8 cellular contexts compared by ENCODE assay signal in genomic region chr15:48966595-48967301, GRCh38. TPM values are rescaled to one million over a fixed set of nuclear protein-coding genes. Genes with fewer than 3 reads are reported as not detected.
DNase-seq lines count a peak whose midpoint lies in the region; ATAC-seq and TF ChIP-seq lines count a peak whose summit lies in the region.

No MANE protein-coding gene starts in this region.

- H3K9me3 ChIP-seq in body of pancreas (no peaks in the 10 kb centered on the region), hepatocyte (ENCODE audit: low read depth) (no peaks in the 10 kb centered on the region)

- no peak overlapping the region for H3K27ac ChIP-seq in body of pancreas
- H3K27ac ChIP-seq in hepatocyte: no peak overlapping the region

- H2AFZ ChIP-seq in hepatocyte: no peak overlapping the region

- WGBS in body of pancreas, 2 donors: 62 to 64% methylated on average over 2 of the region's 2 CpGs
- 85% methylated on average over 2 of the region's 2 CpGs for WGBS in hepatocyte (ENCODE audit: low lambda C conversion rate, missing lambda C conversion rate)

- intact Hi-C loops in body of pancreas (cut with DNase I): no loop called here

- no peak for TF ChIP-seq POLR2A in body of pancreas (IDR thresholded peaks at IDR 0.05)

- ATAC-seq in GM21619 (IDR thresholded peaks at IDR 0.05; ENCODE audit: unreplicated experiment) (peak; percentile 74), body of pancreas (no peak)

- DNase-seq in GM13977 (ENCODE audit: low spot score) (peak; percentile 64), astrocyte of the spinal cord (ENCODE audit: low read depth, low spot score) (peak; percentile 81), SK-N-DZ (ENCODE audit: low spot score) (no peak), body of pancreas (no peak), T-helper 9 cell (no peak), hepatocyte (ENCODE audit: low spot score) (no peak)
- peak; percentile 94 for DNase-seq in Jurkat, Clone E6-1 (ENCODE audit: low read depth, low spot score)

- in situ Hi-C loops in GM13977 (cut with MboI; ENCODE audit: low pct_unique_long_range_greater_than_20kb, low sequenced_read_pairs, unreplicated experiment): no loop called here
- in situ Hi-C loops in astrocyte of the spinal cord (cut with HindIII; ENCODE audit: low sequenced_read_pairs): no loop called here

- H3K36me3 ChIP-seq in body of pancreas (replicated peaks in 1 of 2; ENCODE audit: insufficient read depth in 1 of 2, low read depth in 2 of 2) (no peaks in the 10 kb centered on the region), hepatocyte (replicated peaks; ENCODE audit: insufficient read depth, low read depth) (no peaks in the 10 kb centered on the region)

- no peaks in the 10 kb centered on the region for H4K20me1 ChIP-seq in hepatocyte (ENCODE audit: insufficient read depth, poor library complexity, severe bottlenecking)

- H3K4me1 ChIP-seq in body of pancreas (peaks cover 19% of the 10 kb centered on the region), hepatocyte (ENCODE audit: insufficient read depth) (no peaks in the 10 kb centered on the region)

- no peaks in the 10 kb centered on the region for H3K79me2 ChIP-seq in hepatocyte

- H3K4me2 ChIP-seq in hepatocyte: no peak overlapping the region

- TF ChIP-seq CTCF in GM13977 (IDR thresholded peaks at IDR 0.05; ENCODE audit: extremely low read depth, insufficient read depth, missing control alignments) (no peak), astrocyte of the spinal cord (IDR thresholded peaks at IDR 0.05; ENCODE audit: low read depth, low read length) (no peak), body of pancreas (IDR thresholded peaks at IDR 0.05) (no peak), hepatocyte (IDR thresholded peaks at IDR 0.05; ENCODE audit: poor library complexity) (no peak)

- H3K4me3 ChIP-seq in Jurkat, Clone E6-1 (ENCODE audit: low read length): no peak overlapping the region; the same call in 1 of the 2 replicates
- no peak overlapping the region for H3K4me3 ChIP-seq in astrocyte of the spinal cord (ENCODE audit: low read depth, low read length)
- no peak overlapping the region for H3K4me3 ChIP-seq in body of pancreas
- no peak overlapping the region for H3K4me3 ChIP-seq in hepatocyte

- peaks cover 0 to 19% of the 10 kb centered on the region in 2 donors for H3K27me3 ChIP-seq in body of pancreas
- H3K27me3 ChIP-seq in hepatocyte: peaks cover 8% of the 10 kb centered on the region

- H3K9me2 ChIP-seq in hepatocyte (replicated peaks; ENCODE audit: insufficient read depth): no peaks in the 10 kb centered on the region

RNA-seq across cellular contexts. Expression of gene SHC4, which starts 3.0 kb away (rescaled TPM):
- polyA plus RNA-seq in Jurkat, Clone E6-1 (2012; ENCODE audit: insufficient read depth, insufficient read length): 1.0 TPM
- 0.80 and 0.81 TPM in 2 replicates for polyA plus RNA-seq in SK-N-DZ (2014; cell fraction: cytosol; rRNA removed)
- 0.99 and 1.8 TPM in 2 replicates for polyA plus RNA-seq in SK-N-DZ (2014; cell fraction: nucleus; rRNA removed)
- total RNA-seq in body of pancreas: under 1 TPM in 1 of 2 donors, not detected in 1; 0.78 TPM
- 1.00 and 1.2 TPM in 2 replicates for total RNA-seq in hepatocyte
- polyA plus RNA-seq in hepatocyte: 0.75 and 0.91 TPM in 2 replicates

Comparison
In these comparisons a context has a peak if more than half of its experiments do, and no peak if none do; other contexts are left out.
1. DNase-seq: peak in GM13977 (single experiment), Jurkat, Clone E6-1 (single experiment) and astrocyte of the spinal cord (single experiment); none in SK-N-DZ (single experiment), body of pancreas (0 of 4), T-helper 9 cell (single experiment) and hepatocyte (single experiment).